In genomic region chrX:21943460-21944135, GRCh38 we compare ENCODE assay signal across 8 cellular contexts. TPM values are rescaled to one million over a fixed set of nuclear protein-coding genes. Genes with fewer than 3 reads are reported as not detected.
A peak's percentile ranks its signal among the peaks of the same experiment; 100 is the strongest.
DNase-seq lines count a peak whose midpoint lies in the region; ATAC-seq and TF ChIP-seq lines count a peak whose summit lies in the region.

No MANE protein-coding gene starts in this region.

- H3K36me3 ChIP-seq in HEK293 (ENCODE audit: control insufficient read depth in 2 of 2, insufficient read depth in 1 of 2, low read length in 2 of 2) (no peaks in the 10 kb centered on the region), vagina (no peaks in the 10 kb centered on the region)

- no peaks in the 10 kb centered on the region for H3K27me3 ChIP-seq in vagina

- in situ Hi-C loops in ACHN (cut with HindIII; ENCODE audit: low pct_ligation_motif_present, low pct_unique_long_range_greater_than_20kb, low sequenced_read_pairs) = no loop called here

- POLR2A ChIA-PET in HEK293 (lab: Yijun Ruan, JAX) = interaction anchor here (0.6 kb wide), 1 partner anchor 54 kb away, joined by 4 read pairs; no protein-coding TSS in a partner anchor
- POLR2A ChIA-PET in activated naive CD8-positive, alpha-beta T cell treated with anti-CD3 and anti-CD28 coated beads, Interleukin-2, amount 10 ng/mL, durations not matched to agents 7 days and 5 days (lab: Charles Lee) = no interaction called here

- no peak for TF ChIP-seq POLR2A in vagina (IDR thresholded peaks at IDR 0.05)

- H3K4me3 ChIP-seq in HEK293 (ENCODE audit: low read depth, low read length) = no peak overlapping the region
- H3K4me3 ChIP-seq in vagina = no peak overlapping the region

- H3K4me1 ChIP-seq in HEK293 (ENCODE audit: control insufficient read depth, insufficient read depth, low read length) (peaks cover 5% of the 10 kb centered on the region), vagina (peaks cover 21% of the 10 kb centered on the region)

- peaks cover 11% of the 10 kb centered on the region for H3K36me3 Mint-ChIP-seq in activated naive CD8-positive, alpha-beta T cell treated with anti-CD3 and anti-CD28 coated beads, Interleukin-2, amount 10 ng/mL, durations not matched to agents 7 days and 5 days
- H3K36me3 Mint-ChIP-seq in immature natural killer cell = no peaks in the 10 kb centered on the region

- DNase-seq in ACHN (peak; percentile 58), immature natural killer cell (no peak), cerebellum (ENCODE audit: low spot score) (no peak), SHP77 (lab: John Stamatoyannopoulos, UW) (no peak), NCI-H1436 (lab: John Stamatoyannopoulos, UW) (no peak), vagina (ENCODE audit: extremely low spot score in 2 of 2) (no peak)
- DNase-seq in activated naive CD8-positive, alpha-beta T cell treated with anti-CD3 and anti-CD28 coated beads, Interleukin-2, amount 10 ng/mL, durations not matched to agents 7 days and 5 days = no peak

- H3K27ac Mint-ChIP-seq in activated naive CD8-positive, alpha-beta T cell treated with anti-CD3 and anti-CD28 coated beads, Interleukin-2, amount 10 ng/mL, durations not matched to agents 7 days and 5 days = peak overlapping the region; percentile 66
- peak overlapping the region in 2 of 6 donors; percentile 16 to 40 for H3K27ac Mint-ChIP-seq in immature natural killer cell

- CTCF ChIA-PET in HEK293 (lab: Yijun Ruan, JAX) = no interaction called here

- TF ChIP-seq CTCF in HEK293 (tag by site-specific recombination; IDR thresholded peaks at IDR 0.05) (no peak), vagina (IDR thresholded peaks at IDR 0.05) (no peak)

- ATAC-seq in activated naive CD8-positive, alpha-beta T cell treated with anti-CD3 and anti-CD28 coated beads, Interleukin-2, amount 10 ng/mL, durations not matched to agents 7 days and 5 days (ENCODE audit: low read depth) = no peak

- peak overlapping the region; percentile 48 for H3K4me3 Mint-ChIP-seq in activated naive CD8-positive, alpha-beta T cell treated with anti-CD3 and anti-CD28 coated beads, Interleukin-2, amount 10 ng/mL, durations not matched to agents 7 days and 5 days
- H3K4me3 Mint-ChIP-seq in immature natural killer cell = peak overlapping the region; percentile 3 to 65 (median 48)

- no peaks in the 10 kb centered on the region for H3K9me3 ChIP-seq in HEK293 (ENCODE audit: control insufficient read depth, insufficient read depth, low read depth, low read length)
- H3K9me3 ChIP-seq in vagina = no peaks in the 10 kb centered on the region

- H3K9me3 Mint-ChIP-seq in activated naive CD8-positive, alpha-beta T cell treated with anti-CD3 and anti-CD28 coated beads, Interleukin-2, amount 10 ng/mL, durations not matched to agents 7 days and 5 days = no peaks in the 10 kb centered on the region
- no peaks in the 10 kb centered on the region for H3K9me3 Mint-ChIP-seq in immature natural killer cell

- no peaks in the 10 kb centered on the region for H3K27me3 Mint-ChIP-seq in activated naive CD8-positive, alpha-beta T cell treated with anti-CD3 and anti-CD28 coated beads, Interleukin-2, amount 10 ng/mL, durations not matched to agents 7 days and 5 days
- H3K27me3 Mint-ChIP-seq in immature natural killer cell (ENCODE audit: low read depth in 3 of 3) = peaks cover 2 to 12% (median 4%) of the 10 kb centered on the region in 3 donors

- intact Hi-C loops in vagina (cut with DNase I) = no loop called here

- H3K4me1 Mint-ChIP-seq in activated naive CD8-positive, alpha-beta T cell treated with anti-CD3 and anti-CD28 coated beads, Interleukin-2, amount 10 ng/mL, durations not matched to agents 7 days and 5 days = peaks cover 29% of the 10 kb centered on the region
- peaks cover 42 to 57% of the 10 kb centered on the region in 2 donors for H3K4me1 Mint-ChIP-seq in immature natural killer cell

- no peak overlapping the region; the same call in 1 of the 2 replicates for H3K27ac ChIP-seq in HEK293 (ENCODE audit: extremely low read depth, low read depth, low read length)
- H3K27ac ChIP-seq in vagina = no peak overlapping the region

TF ChIP-seq in HEK293, 187 proteins besides CTCF, POLR2A, EP300 and RAD21 (continues in another document):
- TF ChIP-seq HIC1 (tag by site-specific recombination; IDR thresholded peaks at IDR 0.05) (peak; percentile 38; the same call in 1 of the 2 replicates), ZNF629 (tag by site-specific recombination; IDR thresholded peaks at IDR 0.05) (peak; percentile 45; the same call in 1 of the 2 replicates), ZNF416 (tag by site-specific recombination; IDR thresholded peaks at IDR 0.05) (no peak), PRDM6 (tag by site-specific recombination; IDR thresholded peaks at IDR 0.05) (peak; percentile 56; the same call in 1 of the 2 replicates), ZNF692 (tag by site-specific recombination; IDR thresholded peaks at IDR 0.05) (no peak), ZNF404 (tag by site-specific recombination; IDR thresholded peaks at IDR 0.05) (no peak), ZNF354C (tag by site-specific recombination; IDR thresholded peaks at IDR 0.05; ENCODE audit: borderline replicate concordance, low read depth) (no peak), FEZF1 (tag by site-specific recombination; IDR thresholded peaks at IDR 0.05) (peak; percentile 12; the same call in 1 of the 2 replicates), ZNF211 (tag by site-specific recombination; IDR thresholded peaks at IDR 0.05; ENCODE audit: low read depth) (no peak), ZNF335 (tag by site-specific recombination; conservative IDR thresholded peaks at IDR 0.05) (no peak), SCRT2 (tag by site-specific recombination; IDR thresholded peaks at IDR 0.05) (peak; percentile 48; the same call in 1 of the 2 replicates), ZNF449 (tag by site-specific recombination; IDR thresholded peaks at IDR 0.05) (peak; percentile 97), ZNF529 (tag by site-specific recombination; IDR thresholded peaks at IDR 0.05; ENCODE audit: insufficient replicate concordance) (no peak), ZNF585B (tag by site-specific recombination; IDR thresholded peaks at IDR 0.05) (no peak), TRIM28 (IDR thresholded peaks at IDR 0.05; ENCODE audit: borderline replicate concordance, low read length) (0 out of 2 replicates have a peak, but pooled peaks have one; percentile 31), BCL11A (tag by site-specific recombination; IDR thresholded peaks at IDR 0.05; ENCODE audit: low read depth) (no peak)

RNA-seq across cellular contexts. Expression of gene SMS, which starts 3.1 kb away (rescaled TPM):
- total RNA-seq in activated naive CD8-positive, alpha-beta T cell treated with anti-CD3 and anti-CD28 coated beads, Interleukin-2, amount 10 ng/mL, durations not matched to agents 7 days and 5 days = 10 to 100 TPM; 64.1 to 67.4 TPM
- 10 to 100 TPM; 42.6 to 84.1 (median 55.7) TPM for polyA plus RNA-seq in immature natural killer cell
- total RNA-seq in cerebellum = 58.1 TPM
- 36.8 TPM for total RNA-seq in vagina
